Comparison of ENCODE assay signal across 28 cellular contexts in the genomic region with DNA sequence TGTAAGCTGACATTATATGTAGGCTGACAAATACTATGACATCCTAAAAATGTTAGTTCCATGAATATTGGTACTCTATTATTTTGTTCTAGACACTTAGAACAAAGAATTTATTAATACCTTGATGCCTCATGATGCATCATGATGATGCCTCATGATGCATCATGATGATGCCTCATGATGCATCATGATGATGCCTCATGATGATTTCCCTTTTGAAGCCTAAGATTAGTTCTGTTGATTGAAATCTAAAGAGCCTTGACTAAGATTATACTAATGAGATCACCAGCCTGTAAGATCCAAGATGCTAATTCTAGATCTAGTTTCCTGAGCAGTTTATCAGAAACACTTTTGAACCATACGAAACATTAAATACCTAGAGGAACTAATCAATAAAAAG. TPM values are rescaled to one million over a fixed set of nuclear protein-coding genes. Genes with fewer than 3 reads are reported as not detected.
DNase-seq lines count a peak whose midpoint lies in the region; ATAC-seq and TF ChIP-seq lines count a peak whose summit lies in the region.
"Had no signal": no experiment of that assay in that cellular context is flagged by ENCODE, and none has a peak within 500 bp of the region (broad histone marks: within the 10 kb centered on the region; RNA-seq: fewer than 3 reads in every experiment).

No MANE protein-coding gene starts in this region.

- H2AFZ ChIP-seq in PC-3 (ENCODE audit: low read length) = no peak overlapping the region

- no peak overlapping the region for H3K4me3 ChIP-seq in PC-3 (ENCODE audit: low read length)
- H3K4me3 ChIP-seq: colonic mucosa, esophagus squamous epithelium, suprapubic skin had no signal

- H3K79me2 ChIP-seq in PC-3 (ENCODE audit: low read length) = peaks cover under 1% of the 10 kb centered on the region; the same call in 1 of the 2 replicates

- DNase-seq in activated CD4-positive, alpha-beta memory T cell treated with anti-CD3 and anti-CD28 coated beads for 36 hours = no peak
- DNase-seq in activated CD4-positive, alpha-beta memory T cell treated with anti-CD3 and anti-CD28 coated beads, Interleukin-2, amount 10 ng/mL, durations not matched to agents 7 days and 5 days = no peak
- DNase-seq in ELR (ENCODE audit: low read depth) (peak; percentile 68), PC-3 (peak; percentile 26), NCI-H345 treated with DMSO at 0.1 percent for 48 hours (lab: John Stamatoyannopoulos, UW; ENCODE audit: unreplicated experiment) (no peak), NCI-H345 (lab: John Stamatoyannopoulos, UW) (no peak), AG08396 (ENCODE audit: low spot score) (no peak)
- DNase-seq: BE2C; colonic mucosa; COR-L47; DMS79; effector memory CD4-positive, alpha-beta T cell; esophagus squamous epithelium; KG1; midbrain; MV-4-11; naive thymus-derived CD8-positive, alpha-beta T cell; NCI-H1694 treated with DMSO at 0.1 percent for 48 hours; NCI-H2171; NCI-H524 treated with DMSO at 0.1 percent for 48 hours; occipital lobe; small intestine had no signal

- CTCF ChIA-PET in activated CD4-positive, alpha-beta memory T cell treated with anti-CD3 and anti-CD28 coated beads for 36 hours (lab: Charles Lee) = no interaction called here
- CTCF ChIA-PET in activated CD4-positive, alpha-beta memory T cell treated with anti-CD3 and anti-CD28 coated beads, Interleukin-2, amount 10 ng/mL, durations not matched to agents 7 days and 5 days (lab: Charles Lee) = no interaction called here
- CTCF ChIA-PET in PC-3 (lab: Charles Lee) = no interaction called here

- no peak overlapping the region for H3K4me3 Mint-ChIP-seq in activated CD4-positive, alpha-beta memory T cell treated with anti-CD3 and anti-CD28 coated beads for 36 hours
- H3K4me3 Mint-ChIP-seq in activated CD4-positive, alpha-beta memory T cell treated with anti-CD3 and anti-CD28 coated beads, Interleukin-2, amount 10 ng/mL, durations not matched to agents 7 days and 5 days = no peak overlapping the region
- H3K4me3 Mint-ChIP-seq: naive thymus-derived CD8-positive, alpha-beta T cell had no signal

- H3K4me1 ChIP-seq in PC-3 (ENCODE audit: insufficient read depth, low read length) = peaks cover 12% of the 10 kb centered on the region
- H3K4me1 ChIP-seq: BE2C, colonic mucosa had no signal

- H3K27ac Mint-ChIP-seq in activated CD4-positive, alpha-beta memory T cell treated with anti-CD3 and anti-CD28 coated beads for 36 hours = peak overlapping the region; percentile 74
- H3K27ac Mint-ChIP-seq in activated CD4-positive, alpha-beta memory T cell treated with anti-CD3 and anti-CD28 coated beads, Interleukin-2, amount 10 ng/mL, durations not matched to agents 7 days and 5 days = no peak overlapping the region
- H3K27ac Mint-ChIP-seq: naive thymus-derived CD8-positive, alpha-beta T cell had no signal

- H4K20me1 ChIP-seq in PC-3 (ENCODE audit: low read length) = no peaks in the 10 kb centered on the region

- BruUV-seq in PC-3 (replicated peaks; lab: Mats Ljungman, UMichigan) = no TSS peak

- no peak for TF ChIP-seq CTCF in PC-3 (conservative IDR thresholded peaks at IDR 0.05; ENCODE audit: low read depth, low read length)

- intact Hi-C loops in activated CD4-positive, alpha-beta memory T cell treated with anti-CD3 and anti-CD28 coated beads for 36 hours (cut with micrococcal nuclease) = loop anchor here (1.0 to 2.0 kb wide), 3 partner anchors 15 to 273 kb away; no protein-coding TSS in a partner anchor
- intact Hi-C loops in PC-3 (cut with micrococcal nuclease) = no loop called here

- peaks cover 7% of the 10 kb centered on the region for H3K9me3 Mint-ChIP-seq in activated CD4-positive, alpha-beta memory T cell treated with anti-CD3 and anti-CD28 coated beads for 36 hours
- peaks cover 11% of the 10 kb centered on the region for H3K9me3 Mint-ChIP-seq in activated CD4-positive, alpha-beta memory T cell treated with anti-CD3 and anti-CD28 coated beads, Interleukin-2, amount 10 ng/mL, durations not matched to agents 7 days and 5 days
- H3K9me3 Mint-ChIP-seq: naive thymus-derived CD8-positive, alpha-beta T cell had no signal

- H3K27me3 ChIP-seq in PC-3 (ENCODE audit: low read length) = peaks cover 24% of the 10 kb centered on the region; the same call in 1 of the 2 replicates
- H3K27me3 ChIP-seq: colonic mucosa had no signal

- H3K36me3 ChIP-seq in PC-3 (ENCODE audit: low read depth, low read length) = no peaks in the 10 kb centered on the region
- H3K36me3 ChIP-seq: BE2C, colonic mucosa, esophagus squamous epithelium, suprapubic skin had no signal

- peaks cover 32% of the 10 kb centered on the region for H3K4me1 Mint-ChIP-seq in activated CD4-positive, alpha-beta memory T cell treated with anti-CD3 and anti-CD28 coated beads for 36 hours (ENCODE audit: low read depth)
- peaks cover 20% of the 10 kb centered on the region for H3K4me1 Mint-ChIP-seq in activated CD4-positive, alpha-beta memory T cell treated with anti-CD3 and anti-CD28 coated beads, Interleukin-2, amount 10 ng/mL, durations not matched to agents 7 days and 5 days

- no peaks in the 10 kb centered on the region for H3F3A ChIP-seq in PC-3 (ENCODE audit: low read length, unreplicated experiment)

- no peaks in the 10 kb centered on the region for H3K9me2 ChIP-seq in PC-3 (replicated peaks; ENCODE audit: low read length)

- no peak overlapping the region for H3K9ac ChIP-seq in PC-3 (ENCODE audit: low read length)

- POLR2A ChIA-PET in activated CD4-positive, alpha-beta memory T cell treated with anti-CD3 and anti-CD28 coated beads for 36 hours (lab: Charles Lee) = no interaction called here
- POLR2A ChIA-PET in activated CD4-positive, alpha-beta memory T cell treated with anti-CD3 and anti-CD28 coated beads, Interleukin-2, amount 10 ng/mL, durations not matched to agents 7 days and 5 days (lab: Charles Lee) = no interaction called here
- POLR2A ChIA-PET in PC-3 (lab: Charles Lee; ENCODE audit: unreplicated experiment) = no interaction called here

- no peak for ATAC-seq in PC-3
- ATAC-seq in esophagus mucosa = peak; percentile 48
- ATAC-seq: naive thymus-derived CD8-positive, alpha-beta T cell had no signal

- H3K27ac ChIP-seq in PC-3 (ENCODE audit: low read length) = no peak overlapping the region
- H3K27ac ChIP-seq: colonic mucosa, esophagus squamous epithelium, RWPE1, suprapubic skin, VCaP had no signal

- H3K4me2 ChIP-seq in PC-3 (ENCODE audit: low read length) = no peak overlapping the region

- H3K36me3 Mint-ChIP-seq in activated CD4-positive, alpha-beta memory T cell treated with anti-CD3 and anti-CD28 coated beads for 36 hours = no peaks in the 10 kb centered on the region
- no peaks in the 10 kb centered on the region for H3K36me3 Mint-ChIP-seq in activated CD4-positive, alpha-beta memory T cell treated with anti-CD3 and anti-CD28 coated beads, Interleukin-2, amount 10 ng/mL, durations not matched to agents 7 days and 5 days (ENCODE audit: low read depth)
- H3K36me3 Mint-ChIP-seq: naive thymus-derived CD8-positive, alpha-beta T cell had no signal

- H3K9me3 ChIP-seq in PC-3 (ENCODE audit: low read length) = no peaks in the 10 kb centered on the region
- H3K9me3 ChIP-seq: BE2C, colonic mucosa, esophagus squamous epithelium, suprapubic skin had no signal

- peaks cover 1% of the 10 kb centered on the region for H3K27me3 Mint-ChIP-seq in activated CD4-positive, alpha-beta memory T cell treated with anti-CD3 and anti-CD28 coated beads for 36 hours
- H3K27me3 Mint-ChIP-seq in activated CD4-positive, alpha-beta memory T cell treated with anti-CD3 and anti-CD28 coated beads, Interleukin-2, amount 10 ng/mL, durations not matched to agents 7 days and 5 days = peaks cover 16% of the 10 kb centered on the region

RNA-seq across cellular contexts. Expression of gene CEP128, which starts 4.6 kb away (rescaled TPM):
- total RNA-seq in activated CD4-positive, alpha-beta memory T cell treated with anti-CD3 and anti-CD28 coated beads for 36 hours = 10 to 100 TPM; 19.4 to 22.8 TPM
- total RNA-seq in activated CD4-positive, alpha-beta memory T cell treated with anti-CD3 and anti-CD28 coated beads, Interleukin-2, amount 10 ng/mL, durations not matched to agents 7 days and 5 days = 10 to 100 TPM; 24.7 to 26.0 TPM
- 11.6 and 14.0 TPM in 2 replicates for total RNA-seq in PC-3 (2014; rRNA removed)
- total RNA-seq in esophagus mucosa = 4.2 TPM

RNA-seq across cellular contexts. Expression of gene TSHR, which starts 9.2 kb away (rescaled TPM):
- not detected for total RNA-seq in activated CD4-positive, alpha-beta memory T cell treated with anti-CD3 and anti-CD28 coated beads for 36 hours
- total RNA-seq in activated CD4-positive, alpha-beta memory T cell treated with anti-CD3 and anti-CD28 coated beads, Interleukin-2, amount 10 ng/mL, durations not matched to agents 7 days and 5 days = 1 to 10 TPM in 1 of 2 experiments, under 1 TPM in 1; 0.70 to 1.6 TPM
- total RNA-seq in PC-3 (2014; rRNA removed) = not detected in 2 replicates
- total RNA-seq in esophagus mucosa = not detected
- total RNA-seq: A673; esophagus squamous epithelium; glomerular endothelial cell; naive thymus-derived CD8-positive, alpha-beta T cell; suprapubic skin had no signal

Comparison
In these comparisons a context has a peak if more than half of its experiments do, and no peak if none do; other contexts are left out.
1. DNase-seq: peak in ELR (single experiment) and PC-3 (single experiment); none in activated CD4-positive, alpha-beta memory T cell treated with anti-CD3 and anti-CD28 coated beads for 36 hours (single experiment), activated CD4-positive, alpha-beta memory T cell treated with anti-CD3 and anti-CD28 coated beads, Interleukin-2, amount 10 ng/mL, durations not matched to agents 7 days and 5 days (single experiment), NCI-H345 treated with DMSO at 0.1 percent for 48 hours (single experiment), NCI-H345 (single experiment) and AG08396 (single experiment).